ENCODE assay signal across 1 cellular context in the genomic region with DNA sequence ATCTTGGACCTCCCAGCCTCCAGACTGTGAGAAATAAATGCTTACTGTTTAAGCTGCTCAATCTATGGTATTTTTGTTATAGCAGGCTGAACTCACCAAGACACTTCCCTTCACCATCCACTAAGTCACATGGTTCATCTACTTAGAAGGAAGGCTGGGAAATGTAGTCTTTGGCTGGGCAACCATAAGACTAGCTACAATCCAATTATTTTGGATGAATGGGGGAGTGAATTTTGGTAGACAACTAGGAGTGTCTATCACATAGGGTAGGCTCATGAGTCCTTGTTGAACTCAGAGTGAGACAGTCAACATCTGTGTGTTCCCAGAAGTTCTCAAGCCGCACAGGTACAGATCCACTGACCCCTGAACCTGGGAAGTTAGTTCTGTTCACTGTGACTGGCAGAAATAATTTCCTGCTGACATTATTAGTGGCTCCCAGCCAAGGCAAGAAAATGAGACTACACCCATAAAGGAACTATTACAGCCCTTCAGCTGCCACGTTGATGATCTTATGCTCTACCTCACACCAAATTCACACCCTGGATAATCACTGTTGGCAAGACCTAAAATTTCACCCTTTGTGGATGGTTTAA.
TF ChIP-seq lines count a peak whose summit lies in the region.

No MANE protein-coding gene starts in this region.

TF ChIP-seq in endothelial cell of umbilical vein, 7 proteins besides CTCF, POLR2A, EP300 and RAD21 (continued from another document):
- no peak for TF ChIP-seq GATA2 (IDR thresholded peaks at IDR 0.05; ENCODE audit: insufficient read depth, insufficient read length, low read depth, low read length)
